1 cellular context compared by ENCODE assay signal in genomic region chr5:124238350-124238749, GRCh38.
TF ChIP-seq lines count a peak whose summit lies in the region.

No MANE protein-coding gene starts in this region.

TF ChIP-seq in H1, 55 proteins besides CTCF, POLR2A, EP300 and RAD21 (continued from another document):
- TF ChIP-seq EGR1 (IDR thresholded peaks at IDR 0.05; ENCODE audit: borderline replicate concordance, low read depth, low read length) (no peak), NRF1 (IDR thresholded peaks at IDR 0.05; ENCODE audit: low read depth, low read length) (no peak), GTF2F1 (IDR thresholded peaks at IDR 0.05; ENCODE audit: borderline replicate concordance, low read depth, low read length) (no peak)
